In genomic region chr4:3442959-3443749, GRCh38 we compare ENCODE assay signal across 1 cellular context.
TF ChIP-seq lines count a peak whose summit lies in the region.

No MANE protein-coding gene starts in this region.

TF ChIP-seq in HepG2, 621 proteins besides CTCF, POLR2A, EP300 and RAD21 (continued from another document and continues in another):
- TF ChIP-seq ZBTB8A (CRISPR knock-in tag; IDR thresholded peaks at IDR 0.05; ENCODE audit: borderline replicate concordance, low read depth) (0 out of 2 replicates have a peak, but pooled peaks have one; percentile 36), SMAD1 (CRISPR knock-in tag; IDR thresholded peaks at IDR 0.05; ENCODE audit: borderline replicate concordance, low read depth) (0 out of 2 replicates have a peak, but pooled peaks have one; percentile 12), FOSL2 (CRISPR knock-in tag; IDR thresholded peaks at IDR 0.05) (0 out of 2 replicates have a peak, but pooled peaks have one; percentile 7), KLF15 (CRISPR knock-in tag; IDR thresholded peaks at IDR 0.05; ENCODE audit: borderline replicate concordance) (0 out of 2 replicates have a peak, but pooled peaks have one; percentile 75), ZBED4 (CRISPR knock-in tag; IDR thresholded peaks at IDR 0.05; ENCODE audit: borderline replicate concordance) (0 out of 2 replicates have a peak, but pooled peaks have one; percentile 35), HNRNPL (IDR thresholded peaks at IDR 0.05; ENCODE audit: low read depth, low read length) (peak; percentile 87), FIP1L1 (IDR thresholded peaks at IDR 0.05; ENCODE audit: borderline replicate concordance, insufficient read depth, low read depth, low read length) (no peak), TOPORS (CRISPR knock-in tag; IDR thresholded peaks at IDR 0.05) (0 out of 2 replicates have a peak, but pooled peaks have one; percentile 48), ZNF225 (CRISPR knock-in tag; IDR thresholded peaks at IDR 0.05) (0 out of 2 replicates have a peak, but pooled peaks have one; percentile 11), PHF8 (CRISPR knock-in tag; IDR thresholded peaks at IDR 0.05) (peak; percentile 55), ZNF704 (CRISPR knock-in tag; IDR thresholded peaks at IDR 0.05; ENCODE audit: borderline replicate concordance) (no peak), ZNF3 (CRISPR knock-in tag; IDR thresholded peaks at IDR 0.05) (no peak), ZNF691 (CRISPR knock-in tag; IDR thresholded peaks at IDR 0.05; ENCODE audit: borderline replicate concordance, low read depth) (peak; percentile 67; the same call in 1 of the 2 replicates), ZNF530 (CRISPR knock-in tag; IDR thresholded peaks at IDR 0.05; ENCODE audit: low read depth) (0 out of 2 replicates have a peak, but pooled peaks have one; percentile 18), NONO (IDR thresholded peaks at IDR 0.05) (no peak), NONO (CRISPR knock-in tag; conservative IDR thresholded peaks at IDR 0.05) (peak; percentile 31; the same call in 1 of the 2 replicates), ZFX (CRISPR knock-in tag; IDR thresholded peaks at IDR 0.05; ENCODE audit: low read depth) (peak; percentile 60; the same call in 1 of the 2 replicates), HDAC1 (CRISPR knock-in tag; IDR thresholded peaks at IDR 0.05) (peak; percentile 49), STAG1 (CRISPR knock-in tag; IDR thresholded peaks at IDR 0.05) (peak; percentile 98), NAIF1 (CRISPR knock-in tag; IDR thresholded peaks at IDR 0.05; ENCODE audit: borderline replicate concordance) (peak; percentile 39; the same call in 1 of the 2 replicates), ZNF772 (CRISPR knock-in tag; IDR thresholded peaks at IDR 0.05) (peak; percentile 41; the same call in 1 of the 2 replicates), SMC3 (IDR thresholded peaks at IDR 0.05; ENCODE audit: low read length) (peak; percentile 56; the same call in 1 of the 2 replicates), CBX5 (CRISPR knock-in tag; IDR thresholded peaks at IDR 0.05; ENCODE audit: borderline replicate concordance) (peak; percentile 80; the same call in 1 of the 2 replicates), ZNF687 (CRISPR knock-in tag; IDR thresholded peaks at IDR 0.05) (peak; percentile 88), SIX1 (CRISPR knock-in tag; IDR thresholded peaks at IDR 0.05; ENCODE audit: borderline replicate concordance) (no peak), ZSCAN31 (CRISPR knock-in tag; IDR thresholded peaks at IDR 0.05; ENCODE audit: low read depth) (peak; percentile 76), GABPB1 (CRISPR knock-in tag; IDR thresholded peaks at IDR 0.05) (peak; percentile 80), DR1 (CRISPR knock-in tag; IDR thresholded peaks at IDR 0.05) (0 out of 2 replicates have a peak, but pooled peaks have one; percentile 26), RXRB (CRISPR knock-in tag; IDR thresholded peaks at IDR 0.05; ENCODE audit: borderline replicate concordance) (peak; percentile 33; the same call in 1 of the 2 replicates), BHLHE40 (IDR thresholded peaks at IDR 0.05; ENCODE audit: low read length) (peak; percentile 28; the same call in 1 of the 2 replicates), MXD1 (CRISPR knock-in tag; IDR thresholded peaks at IDR 0.05) (peak; percentile 36; the same call in 1 of the 2 replicates), FOXC1 (CRISPR knock-in tag; IDR thresholded peaks at IDR 0.05; ENCODE audit: borderline replicate concordance) (0 out of 2 replicates have a peak, but pooled peaks have one; percentile 39), ZNF556 (CRISPR knock-in tag; IDR thresholded peaks at IDR 0.05; ENCODE audit: borderline replicate concordance) (peak; percentile 41; the same call in 1 of the 2 replicates), ZNF670 (CRISPR knock-in tag; IDR thresholded peaks at IDR 0.05; ENCODE audit: borderline replicate concordance) (0 out of 2 replicates have a peak, but pooled peaks have one; percentile 29), SALL2 (CRISPR knock-in tag; IDR thresholded peaks at IDR 0.05) (no peak), ATRX (CRISPR knock-in tag; IDR thresholded peaks at IDR 0.05; ENCODE audit: borderline replicate concordance) (no peak), ZNF878 (CRISPR knock-in tag; IDR thresholded peaks at IDR 0.05) (no peak), SATB2 (CRISPR knock-in tag; IDR thresholded peaks at IDR 0.05) (0 out of 2 replicates have a peak, but pooled peaks have one; percentile 78), ARNT (IDR thresholded peaks at IDR 0.05) (no peak), ZNF292 (CRISPR knock-in tag; IDR thresholded peaks at IDR 0.05; ENCODE audit: borderline replicate concordance, low read depth) (peak; percentile 49; the same call in 1 of the 2 replicates), TBP (CRISPR knock-in tag; IDR thresholded peaks at IDR 0.05) (no peak), HNF1A (IDR thresholded peaks at IDR 0.05; ENCODE audit: low read depth) (no peak), HNF1A (CRISPR knock-in tag; IDR thresholded peaks at IDR 0.05; ENCODE audit: borderline replicate concordance) (0 out of 2 replicates have a peak, but pooled peaks have one; percentile 43), PCBP1 (IDR thresholded peaks at IDR 0.05; ENCODE audit: borderline replicate concordance, low read depth, low read length) (no peak), ZKSCAN5 (CRISPR knock-in tag; IDR thresholded peaks at IDR 0.05) (no peak), ZNF737 (CRISPR knock-in tag; IDR thresholded peaks at IDR 0.05; ENCODE audit: borderline replicate concordance) (0 out of 2 replicates have a peak, but pooled peaks have one; percentile 46), E2F1 (CRISPR knock-in tag; IDR thresholded peaks at IDR 0.05) (no peak)
